ENCODE assay signal across 8 cellular contexts in the genomic region with DNA sequence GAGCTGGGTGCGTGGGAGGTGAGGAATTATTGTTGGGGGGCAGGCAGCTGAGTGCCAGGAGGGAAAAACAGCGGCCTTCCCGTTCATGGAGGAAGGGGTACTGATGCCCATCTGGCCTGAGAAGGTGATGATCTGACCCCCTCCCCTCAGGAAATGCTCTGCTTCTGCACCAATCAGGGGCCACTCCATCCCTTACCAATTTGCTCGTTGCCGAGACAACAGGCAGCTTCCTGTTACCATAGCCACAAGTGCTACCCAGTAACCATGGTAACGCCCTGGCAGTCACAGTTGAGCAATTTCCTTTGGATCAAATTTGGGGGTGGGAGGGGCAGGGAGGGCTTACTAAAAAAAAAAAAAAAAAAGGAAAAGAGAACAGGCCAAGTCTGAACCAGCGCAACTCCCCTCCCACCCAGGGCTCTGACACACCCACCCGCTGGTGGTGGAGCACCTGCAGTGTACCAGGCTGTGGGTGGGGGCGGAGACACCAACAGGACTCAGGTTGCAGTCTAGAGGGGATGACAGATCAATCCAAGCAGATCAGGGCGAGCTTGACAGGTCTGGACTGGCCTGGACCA. TPM values are rescaled to one million over a fixed set of nuclear protein-coding genes. Genes with fewer than 3 reads are reported as not detected.
A peak's percentile ranks its signal among the peaks of the same experiment; 100 is the strongest.
DNase-seq lines count a peak whose midpoint lies in the region; ATAC-seq and TF ChIP-seq lines count a peak whose summit lies in the region.

No MANE protein-coding gene starts in this region.

- H3K27ac ChIP-seq in brain microvascular endothelial cell (no peak overlapping the region), prostate gland (no peak overlapping the region)

- WGBS in prostate gland, result 56% methylated on average over 10 of the region's 10 CpGs

- TF ChIP-seq CTCF in brain microvascular endothelial cell (IDR thresholded peaks at IDR 0.05; ENCODE audit: low read depth, low read length, missing control alignments) (no peak), prostate gland (IDR thresholded peaks at IDR 0.05) (no peak)

- intact Hi-C loops in prostate gland (cut with DNase I), result no loop called here

- H3K27me3 ChIP-seq in brain microvascular endothelial cell (replicated peaks) (no peaks in the 10 kb centered on the region), prostate gland (replicated peaks; ENCODE audit: insufficient read depth) (no peaks in the 10 kb centered on the region)

- in situ Hi-C loops in brain microvascular endothelial cell (cut with HindIII; ENCODE audit: low pct_ligation_motif_present, low sequenced_read_pairs), result no loop called here

- DNase-seq in NCI-H510A (lab: John Stamatoyannopoulos, UW) (peak; percentile 37), NCI-H510A treated with DMSO at 0.1 percent for 48 hours (lab: John Stamatoyannopoulos, UW) (no peak), T follicular helper cell (ENCODE audit: low read depth) (peak; percentile 42), brain microvascular endothelial cell (peak; percentile 12), nucleus accumbens (lab: John Stamatoyannopoulos, UW) (peak in 45 of 56 donors; percentile 6 to 90 (median 62)), prostate gland (ENCODE audit: low spot score) (no peak), AG08395 (ENCODE audit: low spot score) (no peak)

- no peaks in the 10 kb centered on the region for H3K36me3 ChIP-seq in brain microvascular endothelial cell (replicated peaks)
- no peaks in the 10 kb centered on the region for H3K36me3 ChIP-seq in prostate gland

- H3K4me3 ChIP-seq in brain microvascular endothelial cell (ENCODE audit: low read depth, low read length) (no peak overlapping the region), prostate gland (no peak overlapping the region)

- ATAC-seq in HG03521 (IDR thresholded peaks at IDR 0.05; ENCODE audit: unreplicated experiment), result no peak

- no peak for TF ChIP-seq POLR2A in prostate gland (IDR thresholded peaks at IDR 0.05)

- no peaks in the 10 kb centered on the region for H3K9me3 ChIP-seq in prostate gland

- no peaks in the 10 kb centered on the region for H3K4me1 ChIP-seq in prostate gland (replicated peaks)

RNA-seq across cellular contexts. Expression of a gene that starts 13.7 kb away (rescaled TPM):
- 1 to 10 TPM; 3.7 to 7.3 TPM for total RNA-seq in prostate gland

RNA-seq across cellular contexts. Expression of a gene that starts 33.9 kb away (rescaled TPM):
- total RNA-seq in prostate gland, result 10 to 100 TPM; 34.4 to 85.8 TPM

Comparison
In these comparisons a context has a peak if more than half of its experiments do, and no peak if none do; other contexts are left out.
1. DNase-seq: peak in NCI-H510A (single experiment), T follicular helper cell (single experiment), brain microvascular endothelial cell (single experiment) and nucleus accumbens (45 of 56); none in NCI-H510A treated with DMSO at 0.1 percent for 48 hours (single experiment), prostate gland (single experiment) and AG08395 (single experiment).